In genomic region chr9:124768778-124769350, GRCh38 we compare ENCODE assay signal across 11 cellular contexts. TPM values are rescaled to one million over a fixed set of nuclear protein-coding genes. Genes with fewer than 3 reads are reported as not detected.
DNase-seq lines count a peak whose midpoint lies in the region; ATAC-seq and TF ChIP-seq lines count a peak whose summit lies in the region.
"Had no signal": no experiment of that assay in that cellular context is flagged by ENCODE, and none has a peak within 500 bp of the region (broad histone marks: within the 10 kb centered on the region; RNA-seq: fewer than 3 reads in every experiment).

No MANE protein-coding gene starts in this region.

- no peak overlapping the region for H3K27ac ChIP-seq in DOHH2 (ENCODE audit: low read depth, low read length)
- H3K27ac ChIP-seq in duodenal mucosa (ENCODE audit: low read depth, low read length), result no peak overlapping the region

- DNase-seq in natural killer cell (no peak), T-helper 9 cell (no peak)
- DNase-seq: aorta, NCI-H2171, substantia nigra had no signal

- ATAC-seq in natural killer cell (no peak), GM19351 (IDR thresholded peaks at IDR 0.05; ENCODE audit: unreplicated experiment) (no peak), GM19397 (IDR thresholded peaks at IDR 0.05; ENCODE audit: unreplicated experiment) (no peak), HG03095 (IDR thresholded peaks at IDR 0.05; ENCODE audit: unreplicated experiment) (no peak)

- H3K9me3 ChIP-seq in DOHH2 (ENCODE audit: control insufficient read depth, insufficient read depth, low read length) (no peaks in the 10 kb centered on the region), duodenal mucosa (ENCODE audit: control insufficient read depth in 1 of 2, low read length in 2 of 2) (no peaks in the 10 kb centered on the region)

- H3K9me2 ChIP-seq in DOHH2 (replicated peaks; ENCODE audit: control insufficient read depth, low read length), result no peaks in the 10 kb centered on the region

- peaks cover 58% of the 10 kb centered on the region for H3K4me1 ChIP-seq in DOHH2 (ENCODE audit: control insufficient read depth, low read length)
- peaks cover 24 to 26% of the 10 kb centered on the region in 2 donors for H3K4me1 ChIP-seq in duodenal mucosa (ENCODE audit: control insufficient read depth in 1 of 2, insufficient read depth in 2 of 2, low read length in 2 of 2)

- peaks cover 15% of the 10 kb centered on the region for H3K27me3 ChIP-seq in DOHH2 (ENCODE audit: control insufficient read depth, low read length)
- H3K27me3 ChIP-seq in duodenal mucosa (ENCODE audit: control insufficient read depth in 1 of 2, insufficient read depth in 2 of 2, low read length in 2 of 2), result peaks cover 0 to 2% of the 10 kb centered on the region in 2 donors

- H3K9me3 Mint-ChIP-seq in IgD-negative memory B cell (no peaks in the 10 kb centered on the region), natural killer cell (no peaks in the 10 kb centered on the region)

- peaks cover 62% of the 10 kb centered on the region for H3K79me2 ChIP-seq in DOHH2 (ENCODE audit: control insufficient read depth, low read length)

- H3K4me3 ChIP-seq in DOHH2 (ENCODE audit: low read length), result peak overlapping the region; percentile 85
- peak overlapping the region; percentile 85 for H3K4me3 ChIP-seq in duodenal mucosa (ENCODE audit: low read depth in 1 of 2, low read length in 2 of 2)

- H3K27ac Mint-ChIP-seq in IgD-negative memory B cell, result peak overlapping the region in 1 of 3 donors; percentile 55
- no peak overlapping the region for H3K27ac Mint-ChIP-seq in natural killer cell

- peak overlapping the region; percentile 96 for H3K4me2 ChIP-seq in DOHH2 (ENCODE audit: low read length)

- H3K4me3 Mint-ChIP-seq in IgD-negative memory B cell, result peak overlapping the region in 3 of 4 donors; percentile 74 to 95 (median 95)
- H3K4me3 Mint-ChIP-seq in natural killer cell, result peak overlapping the region; percentile 90

- H3K36me3 Mint-ChIP-seq in IgD-negative memory B cell, result no peaks in the 10 kb centered on the region
- H3K36me3 Mint-ChIP-seq in natural killer cell, result no peaks in the 10 kb centered on the region

- 0 out of 2 replicates have a peak, but pooled peaks cover 5% of the 10 kb centered on the region for H4K20me1 ChIP-seq in DOHH2 (ENCODE audit: control insufficient read depth, insufficient read depth, low read depth, low read length)

- intact Hi-C loops in natural killer cell (cut with micrococcal nuclease), result no loop called here

- H3F3A ChIP-seq in DOHH2 (ENCODE audit: control insufficient read depth, insufficient read depth), result peaks cover 9% of the 10 kb centered on the region; the same call in 1 of the 2 replicates

- TF ChIP-seq CTCF in DOHH2 (IDR thresholded peaks at IDR 0.05; ENCODE audit: low read depth, low read length, poor library complexity, severe bottlenecking), result no peak
- no peak for TF ChIP-seq CTCF in natural killer cell (IDR thresholded peaks at IDR 0.05)

- H3K27me3 Mint-ChIP-seq in IgD-negative memory B cell (peaks cover 51% of the 10 kb centered on the region), natural killer cell (ENCODE audit: low read depth in 2 of 2) (peaks cover 51 to 64% of the 10 kb centered on the region in 2 donors)

- H3K4me1 Mint-ChIP-seq in IgD-negative memory B cell, result peaks cover 22 to 31% (median 28%) of the 10 kb centered on the region in 3 donors
- H3K4me1 Mint-ChIP-seq in natural killer cell, result peaks cover 29 to 31% of the 10 kb centered on the region in 2 donors

- peak overlapping the region; percentile 72 to 73 for H3K9ac ChIP-seq in duodenal mucosa (ENCODE audit: low read depth in 1 of 2, low read length in 2 of 2)

- no peaks in the 10 kb centered on the region for H3K36me3 ChIP-seq in DOHH2 (ENCODE audit: control insufficient read depth, low read length)
- no peaks in the 10 kb centered on the region for H3K36me3 ChIP-seq in duodenal mucosa (ENCODE audit: control insufficient read depth in 1 of 2, insufficient read depth in 2 of 2, low read length in 2 of 2)

RNA-seq across cellular contexts. Expression of gene NR6A1, which starts 2.2 kb away (rescaled TPM):
- 0.03 TPM for polyA plus RNA-seq in IgD-negative memory B cell
- under 1 TPM; 0.07 to 0.75 (median 0.49) TPM for total RNA-seq in natural killer cell

RNA-seq across cellular contexts. Expression of gene OLFML2A, which starts 8.1 kb away (rescaled TPM):
- 0.20 TPM for polyA plus RNA-seq in IgD-negative memory B cell
- total RNA-seq in natural killer cell, result not detected
